In genomic region chr5:156148307-156148706, GRCh38 we compare ENCODE assay signal across 22 cellular contexts.
"Had no signal": no experiment of that assay in that cellular context is flagged by ENCODE, and none has a peak within 500 bp of the region (broad histone marks: within the 10 kb centered on the region; RNA-seq: fewer than 3 reads in every experiment).

No MANE protein-coding gene starts in this region.

- H3K27me3 Mint-ChIP-seq: memory B cell, naive B cell had no signal

- H3K4me1 Mint-ChIP-seq: memory B cell, naive B cell, neural crest cell had no signal

- H3K9me3 Mint-ChIP-seq: activated naive CD4-positive, alpha-beta T cell treated with anti-CD3 and anti-CD28 coated beads, Interleukin-2, amount 50 U/mL, for 72 hours; memory B cell; neural crest cell; T-helper 1 cell treated with Interleukin-12 subunit alpha and Interleukin-12 subunit beta and Interleukin-4 antibody, amounts not matched to agents 30 μg/mL and 1 μg/mL, for 36 hours had no signal

- H3K36me3 Mint-ChIP-seq: activated naive CD4-positive, alpha-beta T cell treated with anti-CD3 and anti-CD28 coated beads, Interleukin-2, amount 50 U/mL, for 72 hours; memory B cell; naive B cell had no signal

- ATAC-seq: activated CD4-positive, CD25-positive, alpha-beta regulatory T cell treated with anti-CD3 and anti-CD28 coated beads, Interleukin-2, amount 50 U/mL, for 24 hours; activated CD8-positive, alpha-beta T cell treated with anti-CD3 and anti-CD28 coated beads, Interleukin-2, amount 10 ng/mL, durations not matched to agents 7 days and 5 days; activated naive CD4-positive, alpha-beta T cell treated with anti-CD3 and anti-CD28 coated beads, Interleukin-2, amount 50 U/mL, for 72 hours; gastroesophageal sphincter; sciatic nerve had no signal

- H3K9me3 ChIP-seq: colonic mucosa, thoracic aorta had no signal

- FAIRE-seq: bronchial epithelial cell, islet of Langerhans had no signal

- H3K4me3 ChIP-seq: colonic mucosa, esophagus muscularis mucosa, gastroesophageal sphincter, spleen, thoracic aorta had no signal

- H3K4me1 ChIP-seq: colonic mucosa, esophagus muscularis mucosa, gastroesophageal sphincter, spleen had no signal

- H3K27me3 ChIP-seq: colonic mucosa, esophagus muscularis mucosa, gastroesophageal sphincter, spleen had no signal

- H3K36me3 ChIP-seq: colonic mucosa, esophagus muscularis mucosa, gastroesophageal sphincter, spleen, thoracic aorta had no signal

- H3K27ac Mint-ChIP-seq: activated CD8-positive, alpha-beta T cell treated with anti-CD3 and anti-CD28 coated beads, Interleukin-2, amount 10 ng/mL, durations not matched to agents 7 days and 5 days; activated naive CD4-positive, alpha-beta T cell treated with anti-CD3 and anti-CD28 coated beads, Interleukin-2, amount 50 U/mL, for 72 hours; memory B cell; naive B cell; T-helper 1 cell treated with Interleukin-12 subunit alpha and Interleukin-12 subunit beta and Interleukin-4 antibody, amounts not matched to agents 30 μg/mL and 1 μg/mL, for 36 hours had no signal

- H3K4me3 Mint-ChIP-seq: activated CD8-positive, alpha-beta T cell treated with anti-CD3 and anti-CD28 coated beads, Interleukin-2, amount 10 ng/mL, durations not matched to agents 7 days and 5 days; memory B cell; naive B cell; neural crest cell; T-helper 1 cell treated with Interleukin-12 subunit alpha and Interleukin-12 subunit beta and Interleukin-4 antibody, amounts not matched to agents 30 μg/mL and 1 μg/mL, for 36 hours had no signal

- DNase-seq: activated CD4-positive, alpha-beta T cell treated with anti-CD3 and anti-CD28 coated beads, Interleukin-2, amount 50 U/mL, for 1 hour; activated CD8-positive, alpha-beta T cell treated with anti-CD3 and anti-CD28 coated beads, Interleukin-2, amount 10 ng/mL, durations not matched to agents 7 days and 5 days; activated gamma-delta T cell treated with Interleukin-2 at 50 U/mL for 16 hours; colonic mucosa; head of caudate nucleus; naive B cell; occipital lobe; posterior cingulate gyrus; spleen; stimulated activated CD4-positive, alpha-beta T cell treated with anti-CD3 and anti-CD28 coated beads, Interleukin-4, amount 100 ng/mL, for 1 hour; stimulated activated naive CD4-positive, alpha-beta T cell treated with Interleukin-2 at 50 U/mL for 16 hours had no signal

- H3K27ac ChIP-seq: colonic mucosa, esophagus muscularis mucosa, gastroesophageal sphincter, thoracic aorta had no signal
